ENCODE assay signal across 24 cellular contexts in the genomic region with DNA sequence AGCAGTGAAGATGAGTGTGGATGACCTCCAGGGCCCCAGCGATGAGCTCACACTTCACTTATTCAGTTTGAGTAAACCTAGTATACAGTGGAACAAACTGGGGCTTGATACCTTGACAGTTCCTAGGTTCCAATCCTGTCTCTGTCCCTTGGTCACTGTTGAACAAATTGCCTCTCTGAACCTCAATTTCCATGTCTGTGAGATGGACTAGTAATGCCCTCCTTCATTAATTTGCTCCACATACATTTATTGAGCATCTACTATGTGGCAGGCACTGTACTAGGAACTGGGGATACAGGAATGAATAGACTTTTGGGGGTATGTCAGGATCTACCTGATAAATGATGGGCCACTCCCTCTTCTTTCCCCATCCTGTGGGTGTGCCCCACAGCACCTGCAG. TPM values are rescaled to one million over a fixed set of nuclear protein-coding genes. Genes with fewer than 3 reads are reported as not detected.
DNase-seq lines count a peak whose midpoint lies in the region; ATAC-seq, FAIRE-seq and TF ChIP-seq lines count a peak whose summit lies in the region.
"Had no signal": no experiment of that assay in that cellular context is flagged by ENCODE, and none has a peak within 500 bp of the region (broad histone marks: within the 10 kb centered on the region; RNA-seq: fewer than 3 reads in every experiment).

No MANE protein-coding gene starts in this region.

- H3K4me2 ChIP-seq in mammary epithelial cell (ENCODE audit: insufficient read depth, low read depth, low read length) (no peak overlapping the region), HepG2 (ENCODE audit: low read depth, low read length) (no peak overlapping the region)
- H3K4me2 ChIP-seq: BLaER1 had no signal

- H3K36me3 ChIP-seq in breast epithelium (no peaks in the 10 kb centered on the region), mammary epithelial cell (ENCODE audit: insufficient read depth, low read length) (no peaks in the 10 kb centered on the region), HepG2 (replicated peaks in 1 of 2; ENCODE audit: control insufficient read depth in 1 of 2, insufficient read depth in 2 of 2, low read length in 2 of 2) (no peaks in the 10 kb centered on the region), right lobe of liver (no peaks in the 10 kb centered on the region), subcutaneous abdominal adipose tissue (ENCODE audit: control insufficient read depth in 5 of 5, insufficient read depth in 5 of 5, low read length in 5 of 5) (no peaks in the 10 kb centered on the region)
- H3K36me3 ChIP-seq: BLaER1 had no signal

- no peaks in the 10 kb centered on the region for H3K27me3 ChIP-seq in breast epithelium
- peaks cover 2% of the 10 kb centered on the region for H3K27me3 ChIP-seq in mammary epithelial cell (ENCODE audit: insufficient read depth, low read length)
- H3K27me3 ChIP-seq in HepG2 (ENCODE audit: control insufficient read depth in 1 of 2, insufficient read depth in 2 of 2, low read length in 2 of 2): peaks cover 0 to 2% of the 10 kb centered on the region in 2 experiments; a peak in 2 of 5 replicates
- H3K27me3 ChIP-seq in right lobe of liver: no peaks in the 10 kb centered on the region
- H3K27me3 ChIP-seq in subcutaneous abdominal adipose tissue (ENCODE audit: control insufficient read depth in 5 of 5, insufficient read depth in 4 of 5, low read length in 5 of 5): peaks cover 0 to 3% (median 0%) of the 10 kb centered on the region in 5 donors

- H4K20me1 ChIP-seq in mammary epithelial cell (ENCODE audit: insufficient read depth, low read length) (no peaks in the 10 kb centered on the region), HepG2 (ENCODE audit: insufficient read depth, low read length) (no peaks in the 10 kb centered on the region)

- H3K4me1 ChIP-seq in breast epithelium (no peaks in the 10 kb centered on the region), mammary epithelial cell (ENCODE audit: insufficient read depth, low read length) (peaks cover 11% of the 10 kb centered on the region), HepG2 (ENCODE audit: insufficient read depth, low read length) (peaks cover 34% of the 10 kb centered on the region), right lobe of liver (no peaks in the 10 kb centered on the region), subcutaneous abdominal adipose tissue (ENCODE audit: control insufficient read depth in 5 of 5, insufficient read depth in 5 of 5, low read length in 5 of 5) (peaks cover 11 to 51% (median 25%) of the 10 kb centered on the region in 5 donors)

- TF ChIP-seq EP300 in HepG2 (IDR thresholded peaks at IDR 0.05; ENCODE audit: low read depth in 2 of 2, low read length in 2 of 2) (no peak), HepG2 (CRISPR knock-in tag; IDR thresholded peaks at IDR 0.05; ENCODE audit: borderline replicate concordance) (no peak)

- H3K4me3 ChIP-seq in breast epithelium (no peak overlapping the region), mammary epithelial cell (replicated peaks in 1 of 3; ENCODE audit: insufficient read depth in 1 of 3, low read depth in 2 of 3, low read length in 3 of 3) (no peak overlapping the region), HepG2 (replicated peaks in 1 of 3; ENCODE audit: insufficient read depth in 1 of 3, low read depth in 2 of 3, low read length in 3 of 3) (no peak overlapping the region), right lobe of liver (no peak overlapping the region), subcutaneous abdominal adipose tissue (ENCODE audit: low read depth in 1 of 5, low read length in 5 of 5) (no peak overlapping the region)
- H3K4me3 ChIP-seq: BLaER1, GM12878, GM23248 had no signal

- CTCF ChIA-PET in mammary epithelial cell (lab: Charles Lee; ENCODE audit: low non-redundant PET): no interaction called here
- CTCF ChIA-PET in HepG2 (lab: Yijun Ruan, JAX; ENCODE audit: low intra/inter-chr PET ratio, low total read pairs): no interaction called here

- H3K79me2 ChIP-seq in mammary epithelial cell (ENCODE audit: insufficient read depth, low read length) (no peaks in the 10 kb centered on the region), HepG2 (ENCODE audit: insufficient read depth, low read length) (no peaks in the 10 kb centered on the region)

- intact Hi-C loops in breast epithelium (cut with DNase I; ENCODE audit: low total_unique reads) (no loop called here), mammary epithelial cell (cut with micrococcal nuclease) (no loop called here), HepG2 (cut with micrococcal nuclease; ENCODE audit: unreplicated experiment) (no loop called here), right lobe of liver (cut with DNase I) (no loop called here)

- no peak for FAIRE-seq in HepG2 (lab: Jason Lieb, UNC)
- FAIRE-seq: A204.1, D721Med, GM12878, GM18507, H1 had no signal

- H3K9ac ChIP-seq in mammary epithelial cell (ENCODE audit: insufficient read depth, low read length) (no peak overlapping the region), HepG2 (ENCODE audit: insufficient read depth, low read depth, low read length) (no peak overlapping the region), subcutaneous abdominal adipose tissue (ENCODE audit: low read length in 5 of 5) (no peak overlapping the region)
- H3K9ac ChIP-seq: BLaER1, GM23248 had no signal

- POLR2A ChIA-PET in HepG2 (lab: Yijun Ruan, JAX): no interaction called here

- H3K27ac ChIP-seq in breast epithelium (peak overlapping the region; percentile 33 to 40), mammary epithelial cell (ENCODE audit: insufficient read depth, low read depth, low read length) (no peak overlapping the region), HepG2 (ENCODE audit: extremely low read length, insufficient read depth, low read length) (no peak overlapping the region), right lobe of liver (no peak overlapping the region), subcutaneous abdominal adipose tissue (ENCODE audit: low read depth, low read length) (peak overlapping the region; percentile 16)
- H3K27ac ChIP-seq: 22Rv1, BLaER1, C4-2B, GM23248 had no signal

- dilution Hi-C loops in mammary epithelial cell (cut with HindIII; ENCODE audit: low sequenced_read_pairs): no loop called here

- 92% methylated on average over 1 of the region's 1 CpG for WGBS in mammary epithelial cell (ENCODE audit: low coverage, missing lambda C conversion rate)
- WGBS in HepG2 (ENCODE audit: low lambda C conversion rate): 94% methylated on average over 1 of the region's 1 CpG
- no CpG with 5 or more reads among the region's 1 CpG for WGBS in right lobe of liver (ENCODE audit: insufficient coverage, low coverage, low lambda C conversion rate, missing lambda C conversion rate)

- no peak for TF ChIP-seq RAD21 in HepG2 (CRISPR knock-in tag; IDR thresholded peaks at IDR 0.05)

- DNase-seq in breast epithelium (ENCODE audit: low spot score in 2 of 2) (no peak), mammary epithelial cell (no peak), HepG2 (ENCODE audit: low spot score) (no peak), right lobe of liver (no peak), globus pallidus (ENCODE audit: low spot score) (no peak)
- DNase-seq: CD4-positive, alpha-beta T cell; CD8-positive, alpha-beta memory T cell; DMS 273 treated with DMSO at 0.1 percent for 48 hours; DMS79; GDM1; H7; HCEC 1CT had no signal

- in situ Hi-C loops in mammary epithelial cell (cut with MboI; ENCODE audit: low sequenced_read_pairs in 2 of 2) (no loop called here), HepG2 (cut with HindIII; ENCODE audit: extremely low pct_ligation_motif_present, low pct_unique_long_range_greater_than_20kb) (no loop called here)

- no peak for ATAC-seq in HepG2
- ATAC-seq in right lobe of liver: no peak
- no peak for ATAC-seq in GM19452 (IDR thresholded peaks at IDR 0.05; ENCODE audit: unreplicated experiment)
- no peak for ATAC-seq in GM19397 (IDR thresholded peaks at IDR 0.05; ENCODE audit: unreplicated experiment)
- ATAC-seq: GM12878 had no signal

- TF ChIP-seq POLR2A in breast epithelium (IDR thresholded peaks at IDR 0.05) (no peak), HepG2 (IDR thresholded peaks at IDR 0.05; ENCODE audit: insufficient read depth in 1 of 2, low read depth in 2 of 2, low read length in 2 of 2) (no peak), right lobe of liver (IDR thresholded peaks at IDR 0.05) (no peak)

- H2AFZ ChIP-seq in mammary epithelial cell (ENCODE audit: low read depth, low read length) (no peak overlapping the region), HepG2 (ENCODE audit: low read length) (no peak overlapping the region)
- H2AFZ ChIP-seq: GM23248 had no signal

- no peaks in the 10 kb centered on the region for H3K9me3 ChIP-seq in breast epithelium
- no peaks in the 10 kb centered on the region for H3K9me3 ChIP-seq in mammary epithelial cell (replicated peaks; ENCODE audit: insufficient read depth, low read length)
- no peaks in the 10 kb centered on the region for H3K9me3 ChIP-seq in HepG2 (ENCODE audit: low read length)
- no peaks in the 10 kb centered on the region for H3K9me3 ChIP-seq in right lobe of liver
- no peaks in the 10 kb centered on the region for H3K9me3 ChIP-seq in subcutaneous abdominal adipose tissue (ENCODE audit: control insufficient read depth in 5 of 5, low read length in 5 of 5)
- H3K9me3 ChIP-seq: BLaER1 had no signal

- TF ChIP-seq CTCF in breast epithelium (IDR thresholded peaks at IDR 0.05) (no peak), mammary epithelial cell (conservative IDR thresholded peaks at IDR 0.05 in 1 of 2, IDR thresholded peaks at IDR 0.05 in 1 of 2; ENCODE audit: extremely low read depth in 1 of 2, insufficient read depth in 1 of 2, low read depth in 1 of 2, low read length in 2 of 2) (no peak), HepG2 (CRISPR knock-in tag; IDR thresholded peaks at IDR 0.05) (no peak), right lobe of liver (IDR thresholded peaks at IDR 0.05) (no peak)

- BruUV-seq in mammary epithelial cell (replicated peaks; lab: Mats Ljungman, UMichigan): no TSS peak
- no TSS peak for BruUV-seq in HepG2 (replicated peaks; lab: Mats Ljungman, UMichigan)

RNA-seq across cellular contexts. Expression of gene SDC3, which starts 57.3 kb away (rescaled TPM):
- 10 to 100 TPM; 16.5 to 37.8 (median 26.2) TPM for total RNA-seq in breast epithelium
- total RNA-seq in mammary epithelial cell: 10 to 100 TPM; 23.4 to 63.2 TPM
- polyA plus RNA-seq in mammary epithelial cell: 6.1 TPM
- 16.8 TPM for polyA minus RNA-seq in mammary epithelial cell
- total RNA-seq in HepG2 (2016; rRNA removed; fragmentation: Illumina TruSeq; extraction: Trizol): 0.18 and 0.49 TPM in 2 replicates
- 0.10 and 0.26 TPM in 2 replicates for total RNA-seq in HepG2 (2016; cell fraction: cytosol; rRNA removed; fragmentation: Illumina TruSeq; extraction: Trizol; ENCODE audit: low read depth)
- total RNA-seq in HepG2 (2016; cell fraction: insoluble cytoplasmic fraction; rRNA removed; fragmentation: Illumina TruSeq; extraction: Trizol): 0.25 and 0.61 TPM in 2 replicates
- 0.24 and 0.40 TPM in 2 replicates for total RNA-seq in HepG2 (2016; cell fraction: membrane; rRNA removed; fragmentation: Illumina TruSeq; extraction: Trizol)
- 0.47 and 0.78 TPM in 2 replicates for total RNA-seq in HepG2 (2016; cell fraction: nucleus; rRNA removed; fragmentation: Illumina TruSeq; extraction: Trizol)
- polyA plus RNA-seq in HepG2 (2011; rRNA removed): 0.84 and 0.85 TPM in 2 replicates
- polyA plus RNA-seq in HepG2 (2011; cell fraction: cytosol; rRNA removed): 0.64 and 0.74 TPM in 2 replicates
- polyA plus RNA-seq in HepG2 (2011; cell fraction: nucleus; rRNA removed): 1.3 and 1.4 TPM in 2 replicates
- 0.98 and 2.3 TPM in 2 replicates for polyA plus RNA-seq in HepG2 (2012)
- 0.11 and 0.24 TPM in 2 replicates for polyA plus RNA-seq in HepG2 (2016; cell fraction: cytosol; fragmentation: Illumina TruSeq; extraction: Trizol; ENCODE audit: low read depth)
- 0.69 and 0.96 TPM in 2 replicates for polyA plus RNA-seq in HepG2 (2016; cell fraction: insoluble cytoplasmic fraction; fragmentation: Illumina TruSeq; extraction: Trizol; ENCODE audit: low read depth)
- polyA plus RNA-seq in HepG2 (2016; cell fraction: membrane; fragmentation: Illumina TruSeq; extraction: Trizol; ENCODE audit: low read depth): 0.35 and 0.79 TPM in 2 replicates
- 1.5 and 1.7 TPM in 2 replicates for polyA plus RNA-seq in HepG2 (2016; cell fraction: nucleus; fragmentation: Illumina TruSeq; extraction: Trizol; ENCODE audit: insufficient read depth, low read depth)
- 1.8 and 6.1 TPM in 2 replicates for polyA minus RNA-seq in HepG2 (2011; rRNA and poly(A)+ RNA removed; ENCODE audit: low replicate concordance)
- 0.89 and 2.0 TPM in 2 replicates for polyA minus RNA-seq in HepG2 (2011; cell fraction: cytosol; rRNA and poly(A)+ RNA removed)
- polyA minus RNA-seq in HepG2 (2011; cell fraction: nucleus; rRNA and poly(A)+ RNA removed): 0.37 and 0.77 TPM in 2 replicates
- 10 to 100 TPM; 13.8 to 45.7 (median 16.2) TPM for total RNA-seq in right lobe of liver
- polyA plus RNA-seq: CD8-positive, alpha-beta memory T cell had no signal

Comparison
In these comparisons a context has a peak if more than half of its experiments do, and no peak if none do; other contexts are left out.
1. H3K27ac ChIP-seq: peak in breast epithelium (2 of 2) and subcutaneous abdominal adipose tissue (single experiment); none in mammary epithelial cell (single experiment), HepG2 (single experiment) and right lobe of liver (0 of 3).
2. RNA of gene SDC3, which starts 57.3 kb away (total RNA-seq): 23.4 to 63.2 TPM in mammary epithelial cell, 16.5 to 37.8 TPM in breast epithelium and 13.8 to 45.7 TPM in right lobe of liver; 0.10 to 0.78 TPM in HepG2; every median in the first group is over 4 times any median in the second.